ENCODE assay signal across 6 cellular contexts in the genomic region with DNA sequence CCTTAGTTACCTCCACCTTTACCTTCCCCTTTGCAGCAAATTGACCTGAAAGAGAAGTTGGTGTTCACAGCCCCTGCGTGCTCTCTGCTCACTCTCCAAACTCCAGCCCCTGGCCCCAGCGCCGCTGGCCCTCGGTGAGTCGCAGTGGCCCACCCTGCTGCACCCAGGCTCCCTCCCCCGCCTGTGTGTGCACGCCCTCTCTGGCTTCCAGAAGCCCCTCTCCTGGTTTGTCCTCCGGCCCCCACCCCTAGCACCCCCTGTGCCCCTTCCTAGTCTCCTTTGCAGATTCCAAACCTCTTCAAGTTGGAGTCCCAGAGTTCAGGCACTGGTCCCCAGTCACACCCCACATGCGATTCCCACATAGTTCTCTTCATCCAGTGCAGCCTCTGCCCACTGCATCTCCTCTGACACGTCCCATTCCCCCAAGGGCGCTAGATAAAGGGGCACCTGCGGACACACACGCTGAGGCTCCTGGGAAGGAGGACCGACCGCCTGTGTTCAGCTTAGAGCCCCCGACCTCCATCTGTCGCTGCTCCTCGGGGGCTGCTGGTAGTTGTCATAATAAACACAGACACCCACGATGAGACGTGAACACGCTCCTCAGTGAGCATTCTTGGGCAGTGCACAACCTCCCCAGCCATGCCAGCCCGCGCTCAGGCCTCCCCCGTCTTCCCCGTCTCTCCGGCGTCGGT. TPM values are rescaled to one million over a fixed set of nuclear protein-coding genes. Genes with fewer than 3 reads are reported as not detected.
DNase-seq lines count a peak whose midpoint lies in the region; ATAC-seq and TF ChIP-seq lines count a peak whose summit lies in the region.

No MANE protein-coding gene starts in this region.

- TF ChIP-seq CTCF in HEK293 (tag by site-specific recombination; IDR thresholded peaks at IDR 0.05), result no peak
- TF ChIP-seq CTCF in mammary epithelial cell (conservative IDR thresholded peaks at IDR 0.05 in 1 of 2, IDR thresholded peaks at IDR 0.05 in 1 of 2; ENCODE audit: extremely low read depth in 1 of 2, insufficient read depth in 1 of 2, low read depth in 1 of 2, low read length in 2 of 2), result no peak
- TF ChIP-seq CTCF in neutrophil (IDR thresholded peaks at IDR 0.05), result no peak

- 29% methylated on average over 23 of the region's 28 CpGs for WGBS in mammary epithelial cell (ENCODE audit: low coverage, missing lambda C conversion rate)

- H4K20me1 ChIP-seq in mammary epithelial cell (ENCODE audit: insufficient read depth, low read length), result peaks cover 3% of the 10 kb centered on the region

- in situ Hi-C loops in mammary epithelial cell (cut with MboI; ENCODE audit: low sequenced_read_pairs in 2 of 2), result loop anchor here in 1 of 2 donors (25.0 kb wide), 1 partner anchor 188 kb away; no protein-coding TSS in a partner anchor

- DNase-seq in mammary epithelial cell, result no peak
- no peak for DNase-seq in putamen (ENCODE audit: low spot score)
- no peak for DNase-seq in GF-D8 (lab: John Stamatoyannopoulos, UW)

- H3K9ac ChIP-seq in mammary epithelial cell (ENCODE audit: insufficient read depth, low read length), result no peak overlapping the region

- no peaks in the 10 kb centered on the region for H3K9me3 ChIP-seq in HEK293 (ENCODE audit: control insufficient read depth, insufficient read depth, low read depth, low read length)
- no peaks in the 10 kb centered on the region for H3K9me3 ChIP-seq in mammary epithelial cell (replicated peaks; ENCODE audit: insufficient read depth, low read length)
- H3K9me3 ChIP-seq in neutrophil, result no peaks in the 10 kb centered on the region

- H3K4me1 ChIP-seq in HEK293 (ENCODE audit: control insufficient read depth, insufficient read depth, low read length) (peaks cover 5% of the 10 kb centered on the region), mammary epithelial cell (ENCODE audit: insufficient read depth, low read length) (peaks cover 36% of the 10 kb centered on the region), neutrophil (ENCODE audit: control insufficient read depth in 1 of 2, insufficient read depth in 1 of 2, low read depth in 1 of 2, low read length in 1 of 2) (peaks cover 25 to 31% of the 10 kb centered on the region in 2 experiments)

- peaks cover 0 to 17% of the 10 kb centered on the region in 2 experiments; a peak in 1 of 3 replicates for H3K36me3 ChIP-seq in HEK293 (ENCODE audit: control insufficient read depth in 2 of 2, insufficient read depth in 1 of 2, low read length in 2 of 2)
- H3K36me3 ChIP-seq in mammary epithelial cell (ENCODE audit: insufficient read depth, low read length), result no peaks in the 10 kb centered on the region
- no peaks in the 10 kb centered on the region for H3K36me3 ChIP-seq in neutrophil

- intact Hi-C loops in mammary epithelial cell (cut with micrococcal nuclease), result no loop called here

- peak overlapping the region; percentile 99 for H3K4me2 ChIP-seq in mammary epithelial cell (ENCODE audit: insufficient read depth, low read depth, low read length)

- dilution Hi-C loops in mammary epithelial cell (cut with HindIII; ENCODE audit: low sequenced_read_pairs), result no loop called here

- CTCF ChIA-PET in HEK293 (lab: Yijun Ruan, JAX) (no interaction called here), mammary epithelial cell (lab: Charles Lee; ENCODE audit: low non-redundant PET) (no interaction called here)

- POLR2A ChIA-PET in HEK293 (lab: Yijun Ruan, JAX), result interaction anchor here (1.4 to 2.0 kb wide), 3 partner anchors 9 to 14 kb away, joined by 10 to 28 read pairs (median 13); no protein-coding TSS in a partner anchor

- peaks cover 43% of the 10 kb centered on the region for H3K79me2 ChIP-seq in mammary epithelial cell (ENCODE audit: insufficient read depth, low read length)

- H3K27me3 ChIP-seq in mammary epithelial cell (ENCODE audit: insufficient read depth, low read length), result no peaks in the 10 kb centered on the region
- peaks cover 59% of the 10 kb centered on the region for H3K27me3 ChIP-seq in neutrophil

- peak overlapping the region; percentile 93 for H2AFZ ChIP-seq in mammary epithelial cell (ENCODE audit: low read depth, low read length)

- no peak for ATAC-seq in GM19023 (IDR thresholded peaks at IDR 0.05; ENCODE audit: unreplicated experiment)

- peak overlapping the region; percentile 56 for H3K4me3 ChIP-seq in HEK293 (ENCODE audit: low read depth, low read length)
- peak overlapping the region; percentile 50 to 80 (median 73) for H3K4me3 ChIP-seq in mammary epithelial cell (replicated peaks in 1 of 3; ENCODE audit: insufficient read depth in 1 of 3, low read depth in 2 of 3, low read length in 3 of 3)
- peak overlapping the region; percentile 62 to 93 for H3K4me3 ChIP-seq in neutrophil (ENCODE audit: low read depth in 1 of 2, low read length in 1 of 2)

- H3K27ac ChIP-seq in HEK293 (ENCODE audit: extremely low read depth, low read depth, low read length), result no peak overlapping the region
- H3K27ac ChIP-seq in mammary epithelial cell (ENCODE audit: insufficient read depth, low read depth, low read length), result no peak overlapping the region
- H3K27ac ChIP-seq in neutrophil, result peak overlapping the region; percentile 67

- BruUV-seq in mammary epithelial cell (replicated peaks; lab: Mats Ljungman, UMichigan), result no TSS peak

TF ChIP-seq in HEK293, 187 proteins besides CTCF, POLR2A, EP300 and RAD21:
- 0 out of 2 replicates have a peak, but pooled peaks have one; percentile 19 for TF ChIP-seq SCRT1 (tag by site-specific recombination; IDR thresholded peaks at IDR 0.05; ENCODE audit: borderline replicate concordance)
- peak; percentile 45; the same call in 1 of the 2 replicates for TF ChIP-seq ZFHX2 (tag by site-specific recombination; conservative IDR thresholded peaks at IDR 0.05)
- no peak for TF ChIP-seq ZNF473 (tag by site-specific recombination; IDR thresholded peaks at IDR 0.05)
- TF ChIP-seq ZNF629 (tag by site-specific recombination; IDR thresholded peaks at IDR 0.05), result no peak
- peak; percentile 61 for TF ChIP-seq EGR2 (tag by site-specific recombination; IDR thresholded peaks at IDR 0.05; ENCODE audit: low read depth)

RNA-seq across cellular contexts. Expression of a gene that starts 1.5 kb away (rescaled TPM):
- 10 to 100 TPM; 20.8 to 41.4 TPM for total RNA-seq in mammary epithelial cell
- 15.6 TPM for polyA plus RNA-seq in mammary epithelial cell
- 18.6 TPM for polyA minus RNA-seq in mammary epithelial cell

RNA-seq across cellular contexts. Expression of a gene that starts 14.0 kb away (rescaled TPM):
- total RNA-seq in mammary epithelial cell, result 10 to 100 TPM; 33.3 to 36.1 TPM
- 35.2 TPM for polyA plus RNA-seq in mammary epithelial cell
- 4.6 TPM for polyA minus RNA-seq in mammary epithelial cell

RNA-seq across cellular contexts. Expression of a gene that starts 14.2 kb away (rescaled TPM):
- total RNA-seq in mammary epithelial cell, result 1 to 10 TPM; 2.3 to 7.6 TPM
- 1.8 TPM for polyA plus RNA-seq in mammary epithelial cell
- not detected for polyA minus RNA-seq in mammary epithelial cell

RNA-seq across cellular contexts. Expression of a gene that starts 37.5 kb away (rescaled TPM):
- 1 to 10 TPM in 1 of 2 donors, under 1 TPM in 1; 0.50 to 1.2 TPM for total RNA-seq in mammary epithelial cell
- 0.35 TPM for polyA plus RNA-seq in mammary epithelial cell
- polyA minus RNA-seq in mammary epithelial cell, result not detected

RNA-seq across cellular contexts. Expression of a gene that starts 39.4 kb away (rescaled TPM):
- 100 to 1,000 TPM in 1 of 2 donors, 10 to 100 TPM in 1; 36.5 to 194 TPM for total RNA-seq in mammary epithelial cell
- 230 TPM for polyA plus RNA-seq in mammary epithelial cell
- polyA minus RNA-seq in mammary epithelial cell, result 165 TPM
